Comparison of ENCODE assay signal across 8 cellular contexts in genomic region chr1:150235852-150236613, GRCh38. TPM values are rescaled to one million over a fixed set of nuclear protein-coding genes. Genes with fewer than 3 reads are reported as not detected.
DNase-seq lines count a peak whose midpoint lies in the region; ATAC-seq and TF ChIP-seq lines count a peak whose summit lies in the region.

ANP32E (minus strand) TSS chr1:150236112; CDS start chr1:150235786, 326 bp downstream.

- WGBS in gastroesophageal sphincter (ENCODE audit: low coverage in 1 of 2), 2 donors: 0 to 1% methylated on average over 15 to 33 of the region's 33 CpGs

- H3K9me3 Mint-ChIP-seq in activated naive CD4-positive, alpha-beta T cell treated with anti-CD3 and anti-CD28 coated beads, Interleukin-2, amount 10 ng/mL, durations not matched to agents 7 days and 5 days: no peaks in the 10 kb centered on the region

- TF ChIP-seq EP300 in gastroesophageal sphincter (IDR thresholded peaks at IDR 0.05): no peak

- CTCF ChIA-PET in activated naive CD4-positive, alpha-beta T cell treated with anti-CD3 and anti-CD28 coated beads, Interleukin-2, amount 10 ng/mL, durations not matched to agents 7 days and 5 days (lab: Charles Lee): interaction anchor here (0.6 to 0.8 kb wide), 2 partner anchors 11 to 331 kb away, joined by 3 read pairs; no protein-coding TSS in a partner anchor

- peak within 1 kb of the TSS; percentile 96 for H3K9ac ChIP-seq in SK-N-MC (ENCODE audit: insufficient read length)

- H3K27ac ChIP-seq in SK-N-MC: peak within 1 kb of the TSS; percentile 98
- H3K27ac ChIP-seq in gastroesophageal sphincter: peak within 1 kb of the TSS; percentile 78 to 100 (median 96)
- H3K27ac ChIP-seq in neutrophil: peak within 1 kb of the TSS; percentile 93
- H3K27ac ChIP-seq in substantia nigra (ENCODE audit: low read depth, low read length, poor library complexity, severe bottlenecking): peak within 1 kb of the TSS; percentile 88

- ATAC-seq in HG02571 (IDR thresholded peaks at IDR 0.05; ENCODE audit: unreplicated experiment): peak; percentile 77
- ATAC-seq in gastroesophageal sphincter: peak; percentile 97

- H3K9me3 ChIP-seq in SK-N-MC (ENCODE audit: low read depth, low read length) (no peaks in the 10 kb centered on the region), gastroesophageal sphincter (no peaks in the 10 kb centered on the region), neutrophil (no peaks in the 10 kb centered on the region)

- peak; percentile 93 for DNase-seq in GM06990 (ENCODE audit: extremely low read depth, insufficient read length)
- peak; percentile 99 for DNase-seq in NB4 (ENCODE audit: low read depth)
- DNase-seq in SK-N-MC (ENCODE audit: low read depth, low spot score): peak; percentile 100
- DNase-seq in activated naive CD4-positive, alpha-beta T cell treated with anti-CD3 and anti-CD28 coated beads, Interleukin-2, amount 10 ng/mL, durations not matched to agents 7 days and 5 days: peak; percentile 97
- peak; percentile 36 to 97 (median 88) for DNase-seq in substantia nigra (lab: John Stamatoyannopoulos, UW)

- H3K27me3 ChIP-seq in GM06990 (replicated peaks; ENCODE audit: control insufficient read depth, insufficient read depth, low read length) (no peaks in the 10 kb centered on the region), gastroesophageal sphincter (no peaks in the 10 kb centered on the region), neutrophil (no peaks in the 10 kb centered on the region)

- H3K4me1 ChIP-seq in gastroesophageal sphincter (peaks cover 0 to 20% (median 0%) of the 10 kb centered on the region in 3 donors), neutrophil (ENCODE audit: control insufficient read depth in 1 of 2, insufficient read depth in 1 of 2, low read depth in 1 of 2, low read length in 1 of 2) (peaks cover 25 to 30% of the 10 kb centered on the region in 2 experiments)

- TF ChIP-seq CTCF in GM06990 (IDR thresholded peaks at IDR 0.05; ENCODE audit: insufficient read depth, low read length, poor library complexity, severe bottlenecking) (no peak), NB4 (IDR thresholded peaks at IDR 0.05; ENCODE audit: low read depth, low read length) (no peak), gastroesophageal sphincter (IDR thresholded peaks at IDR 0.05) (peak in 2 of 4 experiments; percentile 51 to 60), neutrophil (IDR thresholded peaks at IDR 0.05) (peak; percentile 50)

- H3K4me3 ChIP-seq in GM06990 (replicated peaks; ENCODE audit: low read depth, low read length): peak within 1 kb of the TSS; percentile 92
- peak within 1 kb of the TSS; percentile 99 for H3K4me3 ChIP-seq in NB4 (ENCODE audit: low read depth, low read length)
- peak within 1 kb of the TSS; percentile 82 for H3K4me3 ChIP-seq in SK-N-MC
- peak within 1 kb of the TSS; percentile 66 to 96 for H3K4me3 ChIP-seq in gastroesophageal sphincter
- H3K4me3 ChIP-seq in neutrophil (ENCODE audit: low read depth in 1 of 2, low read length in 1 of 2): peak within 1 kb of the TSS; percentile 90 to 98

- peaks cover 21% of the 10 kb centered on the region for H3K27me3 Mint-ChIP-seq in activated naive CD4-positive, alpha-beta T cell treated with anti-CD3 and anti-CD28 coated beads, Interleukin-2, amount 10 ng/mL, durations not matched to agents 7 days and 5 days

- no peak within 1 kb of the TSS for H3K4me3 Mint-ChIP-seq in activated naive CD4-positive, alpha-beta T cell treated with anti-CD3 and anti-CD28 coated beads, Interleukin-2, amount 10 ng/mL, durations not matched to agents 7 days and 5 days

- no peak within 1 kb of the TSS for H3K27ac Mint-ChIP-seq in activated naive CD4-positive, alpha-beta T cell treated with anti-CD3 and anti-CD28 coated beads, Interleukin-2, amount 10 ng/mL, durations not matched to agents 7 days and 5 days

- peaks cover 21% of the 10 kb centered on the region for H3K4me1 Mint-ChIP-seq in activated naive CD4-positive, alpha-beta T cell treated with anti-CD3 and anti-CD28 coated beads, Interleukin-2, amount 10 ng/mL, durations not matched to agents 7 days and 5 days

- H3K36me3 Mint-ChIP-seq in activated naive CD4-positive, alpha-beta T cell treated with anti-CD3 and anti-CD28 coated beads, Interleukin-2, amount 10 ng/mL, durations not matched to agents 7 days and 5 days: peaks cover 7% of the 10 kb centered on the region

- TF ChIP-seq POLR2A in NB4 (IDR thresholded peaks at IDR 0.05; ENCODE audit: extremely low read depth, insufficient read length) (peak; percentile 83), gastroesophageal sphincter (IDR thresholded peaks at IDR 0.05) (peak; percentile 43 to 57)

- H3K36me3 ChIP-seq in GM06990 (ENCODE audit: control insufficient read depth, insufficient read depth, low read length) (no peaks in the 10 kb centered on the region; the same call in 1 of the 2 replicates), SK-N-MC (ENCODE audit: insufficient read depth, low read length) (peaks cover 8% of the 10 kb centered on the region), gastroesophageal sphincter (peaks cover 0 to 6% of the 10 kb centered on the region in 2 donors), neutrophil (no peaks in the 10 kb centered on the region)

RNA-seq across cellular contexts. Expression of gene ANP32E, which starts in this region (rescaled TPM):
- total RNA-seq in gastroesophageal sphincter: 10 to 100 TPM; 14.8 to 25.1 (median 21.6) TPM

Comparison
In these comparisons a context has a peak if more than half of its experiments do, and no peak if none do; other contexts are left out.
1. Peak in every context shown above with its lines: DNase-seq, ATAC-seq, H3K4me3 ChIP-seq and H3K27ac ChIP-seq.